In genomic region chr15:95043236-95043932, GRCh38 we compare ENCODE assay signal across 6 cellular contexts.
DNase-seq lines count a peak whose midpoint lies in the region; ATAC-seq, FAIRE-seq and TF ChIP-seq lines count a peak whose summit lies in the region.
"Not testable (repeated sequence)": the region's sequence is repeated elsewhere in the genome, so short reads cannot be mapped to it uniquely, and the experiment has no call there.

No MANE protein-coding gene starts in this region.

- POLR2A ChIA-PET in K562 (lab: Yijun Ruan, JAX), result not testable (repeated sequence)

- not testable (repeated sequence) for H2AK5ac ChIP-seq in H9 (ENCODE audit: insufficient read length, low read length)

- not testable (repeated sequence) for H3K27me3 Mint-ChIP-seq in H9 (ENCODE audit: low read depth); endodermal cell (ENCODE audit: insufficient read depth); nephron progenitor cell (ENCODE audit: low read depth, poor library complexity)

- not testable (repeated sequence) for H3K4me1 ChIP-seq in H9 (ENCODE audit: insufficient read depth, low read length); K562 (replicated peaks in 1 of 2; ENCODE audit: control insufficient read depth in 2 of 2, insufficient read depth in 2 of 2, low read length in 2 of 2); endodermal cell (ENCODE audit: control insufficient read depth, insufficient read depth, low read length)
- H3K4me1 ChIP-seq in HUES64 (ENCODE audit: insufficient read depth, low read length) (peaks cover 43% of the 10 kb centered on the region), iPS-15b (ENCODE audit: control insufficient read depth, insufficient read depth, low read length) (peaks cover 37% of the 10 kb centered on the region)

- TF ChIP-seq RAD21 in K562 (CRISPR knock-in tag; conservative IDR thresholded peaks at IDR 0.05 in 1 of 2, IDR thresholded peaks at IDR 0.05 in 1 of 2), result not testable (repeated sequence)

- peak overlapping the region; percentile 65 to 88 (median 74) for H3K27ac Mint-ChIP-seq in H9
- H3K27ac Mint-ChIP-seq in endodermal cell, result not testable (repeated sequence)
- H3K27ac Mint-ChIP-seq in nephron progenitor cell, result peak overlapping the region; percentile 34

- H2BK15ac ChIP-seq in H9 (ENCODE audit: low read depth, low read length), result not testable (repeated sequence)

- H3K9ac ChIP-seq in H9 (ENCODE audit: extremely low read depth, insufficient read length, low read length); HUES64 (ENCODE audit: low read depth, low read length); K562 (ENCODE audit: insufficient read depth in 1 of 2, low read depth in 2 of 2, low read length in 2 of 2); endodermal cell (ENCODE audit: extremely low read depth, low read length, poor library complexity, severe bottlenecking): not testable (repeated sequence)
- peak overlapping the region; percentile 41 for H3K9ac ChIP-seq in iPS-15b (ENCODE audit: low read depth, low read length)

- not testable (repeated sequence) for TF ChIP-seq CTCF in H9 (conservative IDR thresholded peaks at IDR 0.05); K562 (IDR thresholded peaks at IDR 0.05 in 2 of 3, conservative IDR thresholded peaks at IDR 0.05 in 1 of 3; ENCODE audit: insufficient read depth in 2 of 3, low read depth in 1 of 3, low read length in 3 of 3); endodermal cell (conservative IDR thresholded peaks at IDR 0.05); nephron progenitor cell (IDR thresholded peaks at IDR 0.05)

- H2BK20ac ChIP-seq in H9 (ENCODE audit: low read depth, low read length, poor library complexity, severe bottlenecking), result not testable (repeated sequence)

- not testable (repeated sequence) for TF ChIP-seq POLR2A in K562 (conservative IDR thresholded peaks at IDR 0.05)

- not testable (repeated sequence) for H3K18ac ChIP-seq in H9 (ENCODE audit: insufficient read length, low read depth, low read length)

- H3K4me3 Mint-ChIP-seq in H9, result peak overlapping the region in 1 of 2 experiments; percentile 27; a peak in 2 of 5 replicates
- H3K4me3 Mint-ChIP-seq in endodermal cell, nephron progenitor cell: not testable (repeated sequence)

- not testable (repeated sequence) for H3K79me2 ChIP-seq in H9 (ENCODE audit: insufficient read depth, low read length); K562 (ENCODE audit: control insufficient read depth, insufficient read depth, low read length)

- not testable (repeated sequence) for H4K5ac ChIP-seq in H9 (ENCODE audit: insufficient read length, low read depth, low read length)

- H2BK5ac ChIP-seq in H9 (ENCODE audit: insufficient read length, low read length), result not testable (repeated sequence)

- not testable (repeated sequence) for H3K4me2 ChIP-seq in H9 (ENCODE audit: insufficient read depth, insufficient read length, low read length); K562 (ENCODE audit: insufficient read depth, low read length)

- not testable (repeated sequence) for ATAC-seq in K562

- not testable (repeated sequence) for H3K9me3 ChIP-seq in H9 (ENCODE audit: control insufficient read depth, low read depth, low read length); K562 (replicated peaks; ENCODE audit: control insufficient read depth, insufficient read depth, low read depth, low read length); iPS-15b (ENCODE audit: control insufficient read depth, insufficient read depth, low read length)
- H3K9me3 ChIP-seq in HUES64 (ENCODE audit: insufficient read depth, low read depth, low read length), result peaks cover 16% of the 10 kb centered on the region
- H3K9me3 ChIP-seq in endodermal cell (ENCODE audit: control insufficient read depth, low read length), result peaks cover 23% of the 10 kb centered on the region

- H3K23me2 ChIP-seq in H9 (ENCODE audit: insufficient read length, low read depth, low read length, poor library complexity, severe bottlenecking), result not testable (repeated sequence)

- not testable (repeated sequence) for H2BK12ac ChIP-seq in H9 (ENCODE audit: insufficient read length, low read depth, low read length)

- not testable (repeated sequence) for H4K91ac ChIP-seq in H9 (ENCODE audit: insufficient read length, low read depth, low read length)

- intact Hi-C loops in K562 (cut with micrococcal nuclease), result not testable (repeated sequence)

- not testable (repeated sequence) for BruUV-seq in K562 (replicated peaks; lab: Mats Ljungman, UMichigan)

- no CpG with 5 or more reads among the region's 9 CpGs for WGBS in H9 (ENCODE audit: extremely low coverage, insufficient read length, low lambda C conversion rate)
- 62% methylated on average over 9 of the region's 9 CpGs for WGBS in HUES64
- WGBS in K562 (ENCODE audit: insufficient coverage, low coverage, missing lambda C conversion rate), result 93% methylated on average over 9 of the region's 9 CpGs
- 70% methylated on average over 7 to 9 of the region's 9 CpGs for WGBS in endodermal cell (ENCODE audit: insufficient coverage in 1 of 2, insufficient read length in 1 of 2), 2 experiments

- not testable (repeated sequence) for FAIRE-seq in K562 (lab: Jason Lieb, UNC)

- H3K36me3 ChIP-seq in HUES64 (ENCODE audit: insufficient read depth, low read length); endodermal cell (ENCODE audit: control insufficient read depth, insufficient read depth, low read length); iPS-15b (ENCODE audit: control insufficient read depth, insufficient read depth, low read length): not testable (repeated sequence)
- H3K36me3 ChIP-seq in K562 (ENCODE audit: control insufficient read depth, insufficient read depth, low read length), result peaks cover 10% of the 10 kb centered on the region; the same call in 1 of the 3 replicates

- H3K56ac ChIP-seq in H9 (ENCODE audit: insufficient read length, low read depth, low read length), result not testable (repeated sequence)

- CTCF ChIA-PET in K562 (lab: Yijun Ruan, JAX; ENCODE audit: low intra/inter-chr PET ratio), result not testable (repeated sequence)

- not testable (repeated sequence) for H3T11ph ChIP-seq in H9 (ENCODE audit: low read length)

- H2AFZ ChIP-seq in H9 (ENCODE audit: low read length); K562 (ENCODE audit: low read depth, low read length): not testable (repeated sequence)

- H3K27me3 ChIP-seq in H9 (ENCODE audit: insufficient read depth, low read length); HUES64 (ENCODE audit: insufficient read depth, low read length); K562 (ENCODE audit: control insufficient read depth in 2 of 2, insufficient read depth in 2 of 2, low read length in 2 of 2); endodermal cell (ENCODE audit: control insufficient read depth, insufficient read depth, low read length, poor library complexity, severe bottlenecking); iPS-15b (ENCODE audit: control insufficient read depth, insufficient read depth, low read length): not testable (repeated sequence)

- H4K8ac ChIP-seq in H9 (replicated peaks; ENCODE audit: insufficient read length, low read depth, low read length), result not testable (repeated sequence)

- not testable (repeated sequence) for H3K4me3 ChIP-seq in HUES64 (ENCODE audit: low read length); K562; endodermal cell (ENCODE audit: low read length); iPS-15b (ENCODE audit: low read depth, low read length)

- H3K9me3 Mint-ChIP-seq in H9, result peaks cover 15 to 24% of the 10 kb centered on the region in 2 experiments; a peak in 4 of 5 replicates
- H3K9me3 Mint-ChIP-seq in endodermal cell, result peaks cover 27% of the 10 kb centered on the region
- H3K9me3 Mint-ChIP-seq in nephron progenitor cell, result peaks cover 31% of the 10 kb centered on the region

- H3K23ac ChIP-seq in H9 (ENCODE audit: insufficient read length, low read depth, low read length), result not testable (repeated sequence)

- H3K4ac ChIP-seq in H9 (ENCODE audit: low read depth, low read length), result not testable (repeated sequence)

- H3K14ac ChIP-seq in H9 (ENCODE audit: insufficient read depth, low read length), result not testable (repeated sequence)

- in situ Hi-C loops in K562 (cut with MboI), result not testable (repeated sequence)

- H3K4me1 Mint-ChIP-seq in H9 (peaks cover 31 to 35% of the 10 kb centered on the region in 2 experiments), endodermal cell (peaks cover 27% of the 10 kb centered on the region)
- not testable (repeated sequence) for H3K4me1 Mint-ChIP-seq in nephron progenitor cell

- H3K36me3 Mint-ChIP-seq in H9 (ENCODE audit: insufficient read depth in 1 of 3, low read depth in 3 of 3) (peaks cover 18 to 21% (median 19%) of the 10 kb centered on the region in 3 experiments), endodermal cell (ENCODE audit: low read depth) (peaks cover 11% of the 10 kb centered on the region), nephron progenitor cell (ENCODE audit: low read depth) (peaks cover 26% of the 10 kb centered on the region)

- not testable (repeated sequence) for H3K9me1 ChIP-seq in K562 (ENCODE audit: control insufficient read depth, insufficient read depth, low read length)

- H3K27ac ChIP-seq in H9 (ENCODE audit: insufficient read length, low read depth, low read length) (peak overlapping the region; percentile 82), HUES64 (ENCODE audit: low read depth, low read length) (peak overlapping the region; percentile 76)
- H3K27ac ChIP-seq in K562 (ENCODE audit: extremely low read depth, low read depth, low read length); endodermal cell (ENCODE audit: low read depth, low read length): not testable (repeated sequence)

- not testable (repeated sequence) for H3K79me1 ChIP-seq in H9 (ENCODE audit: insufficient read depth, low read depth, low read length, poor library complexity, severe bottlenecking)

- not testable (repeated sequence) for H4K20me1 ChIP-seq in H9 (ENCODE audit: control insufficient read depth, insufficient read depth, insufficient read length); K562 (replicated peaks; ENCODE audit: control insufficient read depth, insufficient read depth, low read length)

- H2BK120ac ChIP-seq in H9 (ENCODE audit: low read depth, low read length, poor library complexity, severe bottlenecking), result not testable (repeated sequence)

- not testable (repeated sequence) for DNase-seq in H9; K562 (ENCODE audit: extremely low read depth in 1 of 4, low spot score in 3 of 4); nephron progenitor cell
- peak; percentile 82 for DNase-seq in endodermal cell

- not testable (repeated sequence) for TF ChIP-seq EP300 in K562 (IDR thresholded peaks at IDR 0.05; ENCODE audit: low read length)
